In the genomic region with DNA sequence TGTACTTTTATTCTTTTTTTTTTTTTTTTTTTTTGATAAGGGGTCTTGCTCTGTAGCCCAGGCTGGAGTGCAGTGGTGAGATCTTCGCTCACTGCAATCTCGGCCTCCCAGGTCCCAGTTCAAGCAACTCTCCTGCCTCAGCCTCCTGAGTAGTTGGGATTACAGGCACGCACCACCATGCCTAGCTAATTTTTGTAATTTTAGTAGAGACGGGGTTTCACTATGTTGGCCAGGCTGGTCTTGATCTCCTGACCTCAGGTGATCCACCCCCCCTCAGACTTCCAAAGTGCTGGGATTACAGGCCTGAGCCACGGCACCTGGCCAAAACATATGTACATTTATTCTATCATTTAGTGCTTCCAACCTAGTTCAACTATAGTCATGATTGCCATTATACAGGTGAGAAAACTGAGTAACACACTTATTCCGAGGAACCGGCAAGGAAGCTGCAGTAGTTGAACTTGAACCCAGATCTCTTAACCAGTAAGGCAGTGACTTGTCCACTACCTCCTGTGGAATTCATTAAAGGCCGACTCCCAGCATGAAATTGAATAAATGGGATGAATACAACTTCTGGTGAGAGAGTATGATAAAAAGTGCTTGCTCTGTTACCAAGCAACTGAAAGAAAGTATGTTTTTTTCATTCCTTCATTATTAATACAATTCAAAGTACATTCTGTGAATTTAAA, we compare ENCODE assay signal across 8 cellular contexts. TPM values are rescaled to one million over a fixed set of nuclear protein-coding genes. Genes with fewer than 3 reads are reported as not detected.
DNase-seq lines count a peak whose midpoint lies in the region; ATAC-seq, FAIRE-seq and TF ChIP-seq lines count a peak whose summit lies in the region.

No MANE protein-coding gene starts in this region.

- peak overlapping the region; percentile 75 for H3K4me3 ChIP-seq in WI38 (ENCODE audit: low read depth, low read length)
- peak overlapping the region; percentile 85 for H3K4me3 ChIP-seq in fibroblast of villous mesenchyme (ENCODE audit: low read depth, low read length)
- H3K4me3 ChIP-seq in skin epidermis, result peak overlapping the region; percentile 49 to 66 (median 59)

- ATAC-seq in HG03025 (IDR thresholded peaks at IDR 0.05; ENCODE audit: low FRiP score, unreplicated experiment), result no peak
- ATAC-seq in HG02884 (IDR thresholded peaks at IDR 0.05; ENCODE audit: unreplicated experiment), result no peak

- H3K27ac ChIP-seq in skin epidermis, result peak overlapping the region; percentile 26 to 99 (median 94)

- no peak for TF ChIP-seq CTCF in WI38 (IDR thresholded peaks at IDR 0.05; ENCODE audit: low read depth, low read length)
- no peak for TF ChIP-seq CTCF in fibroblast of villous mesenchyme (IDR thresholded peaks at IDR 0.05; ENCODE audit: insufficient read depth, low read depth, low read length)

- no peak for DNase-seq in GM19239 (ENCODE audit: insufficient read length, low spot score)
- no peak for DNase-seq in fibroblast of villous mesenchyme (ENCODE audit: low read depth)
- DNase-seq in EL, result no peak
- no peak for DNase-seq in NCI-H2081 treated with DMSO at 0.1 percent for 48 hours (lab: John Stamatoyannopoulos, UW)

- FAIRE-seq in GM19239 (lab: Jason Lieb, UNC), result peak; percentile 76

RNA-seq across cellular contexts. Expression of a gene that starts 0.8 kb away (rescaled TPM):
- total RNA-seq in fibroblast of villous mesenchyme, result 23.8 and 33.2 TPM in 2 replicates
